Comparison of ENCODE assay signal across 10 cellular contexts in genomic region chr2:43707255-43707654, GRCh38. TPM values are rescaled to one million over a fixed set of nuclear protein-coding genes. Genes with fewer than 3 reads are reported as not detected.
DNase-seq lines count a peak whose midpoint lies in the region; ATAC-seq and TF ChIP-seq lines count a peak whose summit lies in the region.
"Had no signal": no experiment of that assay in that cellular context is flagged by ENCODE, and none has a peak within 500 bp of the region (broad histone marks: within the 10 kb centered on the region; RNA-seq: fewer than 3 reads in every experiment).

No MANE protein-coding gene starts in this region.

- 62 to 63% methylated on average over 4 to 7 of the region's 7 CpGs for WGBS in transverse colon (ENCODE audit: low coverage in 1 of 2), 2 donors

- H3K4me3 ChIP-seq in astrocyte of the cerebellum (ENCODE audit: low read depth, low read length) (no peak overlapping the region), transverse colon (no peak overlapping the region)

- no peak for TF ChIP-seq POLR2A in transverse colon (IDR thresholded peaks at IDR 0.05)

- H3K4me1 Mint-ChIP-seq in HFFc6 (ENCODE audit: low read depth): peaks cover 18% of the 10 kb centered on the region
- H3K4me1 Mint-ChIP-seq: neural crest cell had no signal

- H3K9me3 ChIP-seq in transverse colon: no peaks in the 10 kb centered on the region

- peaks cover 0 to 4% (median 0%) of the 10 kb centered on the region in 4 donors for H3K4me1 ChIP-seq in transverse colon

- no peak for TF ChIP-seq EP300 in transverse colon (IDR thresholded peaks at IDR 0.05; ENCODE audit: low read depth)

- H3K36me3 Mint-ChIP-seq in HFFc6 (ENCODE audit: low read depth): no peaks in the 10 kb centered on the region

- H3K27ac ChIP-seq in transverse colon: peak overlapping the region in 3 of 4 donors; percentile 39 to 55 (median 47)

- H3K27me3 Mint-ChIP-seq in HFFc6 (ENCODE audit: insufficient read depth): peaks cover 4% of the 10 kb centered on the region; the same call in 1 of the 2 replicates

- H3K9me3 Mint-ChIP-seq in HFFc6: no peaks in the 10 kb centered on the region
- H3K9me3 Mint-ChIP-seq: neural crest cell had no signal

- TF ChIP-seq CTCF in HFFc6 (IDR thresholded peaks at IDR 0.05): no peak
- no peak for TF ChIP-seq CTCF in astrocyte of the cerebellum (IDR thresholded peaks at IDR 0.05; ENCODE audit: low read depth, low read length, missing control alignments)
- TF ChIP-seq CTCF in transverse colon (IDR thresholded peaks at IDR 0.05): no peak

- ATAC-seq in GM18498 (IDR thresholded peaks at IDR 0.05; ENCODE audit: unreplicated experiment): no peak
- no peak for ATAC-seq in HG03378 (IDR thresholded peaks at IDR 0.05; ENCODE audit: unreplicated experiment)

- in situ Hi-C loops in astrocyte of the cerebellum (cut with HindIII; ENCODE audit: low sequenced_read_pairs) (no loop called here), transverse colon (cut with MboI; ENCODE audit: low pct_ligation_motif_present in 1 of 4, low pct_unique_long_range_greater_than_20kb in 1 of 4, low sequenced_read_pairs in 3 of 4) (no loop called here)

- H3K27me3 ChIP-seq in transverse colon: peaks cover 5% of the 10 kb centered on the region

- H3K4me3 Mint-ChIP-seq in HFFc6: no peak overlapping the region
- H3K4me3 Mint-ChIP-seq: neural crest cell had no signal

- peak overlapping the region; percentile 48; the same call in 1 of the 2 replicates for H3K27ac Mint-ChIP-seq in HFFc6

- no peaks in the 10 kb centered on the region for H3K36me3 ChIP-seq in transverse colon

- peak; percentile 46 for DNase-seq in HFFc6
- peak; percentile 18 for DNase-seq in astrocyte of the cerebellum (ENCODE audit: low read depth)
- peak; percentile 73 for DNase-seq in islet precursor cell
- peak; percentile 43 for DNase-seq in transverse colon
- no peak for DNase-seq in NCI-H2107 treated with DMSO at 0.1 percent for 48 hours (lab: John Stamatoyannopoulos, UW; ENCODE audit: unreplicated experiment)
- no peak for DNase-seq in SW480 (ENCODE audit: low spot score)
- DNase-seq: NCI-H2227 treated with DMSO at 0.1 percent for 48 hours had no signal

- intact Hi-C loops in transverse colon (cut with DNase I; ENCODE audit: low total_unique reads): no loop called here

RNA-seq across cellular contexts. Expression of gene C1GALT1C1L, which starts 31.0 kb away (rescaled TPM):
- total RNA-seq in HFFc6 (2021; fragmentation: NEBNext Ultra II Directional; extraction: Animal tissue kit (Norgen Biotek cat#: 25700)): not detected
- under 1 TPM in 1 of 4 donors, not detected in 3; 0.96 TPM for total RNA-seq in transverse colon
- total RNA-seq: neural crest cell had no signal

Comparison
In these comparisons a context has a peak if more than half of its experiments do, and no peak if none do; other contexts are left out.
1. DNase-seq: peak in HFFc6 (single experiment), astrocyte of the cerebellum (single experiment), islet precursor cell (single experiment) and transverse colon (single experiment); none in NCI-H2107 treated with DMSO at 0.1 percent for 48 hours (single experiment) and SW480 (single experiment).